Comparison of ENCODE assay signal across 7 cellular contexts in the genomic region with DNA sequence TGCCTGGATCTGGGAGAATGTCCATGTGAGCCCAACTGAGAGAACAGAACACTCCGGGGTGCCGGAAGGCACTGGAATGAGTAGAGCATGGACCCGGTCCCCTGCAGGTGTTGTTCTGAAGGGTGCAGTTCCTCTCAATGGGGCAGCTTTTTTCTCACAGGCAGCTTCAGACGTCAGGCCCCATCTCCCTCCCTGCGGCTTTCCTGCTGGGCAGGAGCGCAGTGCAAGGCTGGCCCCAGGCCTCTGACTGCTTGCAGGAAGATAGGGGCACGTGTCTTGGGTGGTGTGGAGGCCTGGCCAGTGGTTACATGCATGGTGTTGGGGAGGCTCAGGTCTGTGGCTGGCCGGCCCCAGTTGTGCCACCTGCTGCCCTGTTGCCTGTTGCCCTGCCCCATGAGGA. TPM values are rescaled to one million over a fixed set of nuclear protein-coding genes. Genes with fewer than 3 reads are reported as not detected.
DNase-seq lines count a peak whose midpoint lies in the region; ATAC-seq and TF ChIP-seq lines count a peak whose summit lies in the region.
"Not testable (repeated sequence)": the region's sequence is repeated elsewhere in the genome, so short reads cannot be mapped to it uniquely, and the experiment has no call there.

No MANE protein-coding gene starts in this region.

- H3K36me3 ChIP-seq in GM06990 (ENCODE audit: control insufficient read depth, insufficient read depth, low read length); SU-DHL-6 (ENCODE audit: low read length): not testable (repeated sequence)

- not testable (repeated sequence) for H4K20me1 ChIP-seq in SU-DHL-6 (ENCODE audit: low read depth, low read length)

- not testable (repeated sequence) for H3K36me3 Mint-ChIP-seq in activated CD4-positive, alpha-beta memory T cell treated with anti-CD3 and anti-CD28 coated beads for 36 hours; activated T-cell treated with anti-CD3 and anti-CD28 coated beads, Interleukin-2, amount 50 U/mL, for 24 hours (ENCODE audit: low read depth); central memory CD8-positive, alpha-beta T cell (ENCODE audit: insufficient read depth); naive B cell

- not testable (repeated sequence) for H3K27ac Mint-ChIP-seq in activated CD4-positive, alpha-beta memory T cell treated with anti-CD3 and anti-CD28 coated beads for 36 hours; activated T-cell treated with anti-CD3 and anti-CD28 coated beads, Interleukin-2, amount 50 U/mL, for 24 hours; central memory CD8-positive, alpha-beta T cell (ENCODE audit: low read depth)
- peak overlapping the region in 3 of 6 donors; percentile 60 to 93 (median 81) for H3K27ac Mint-ChIP-seq in naive B cell

- not testable (repeated sequence) for H3K9me3 ChIP-seq in SU-DHL-6 (ENCODE audit: insufficient read depth, low read length)

- not testable (repeated sequence) for H3K4me2 ChIP-seq in SU-DHL-6 (ENCODE audit: low read depth, low read length, poor library complexity, severe bottlenecking)

- CTCF ChIA-PET in activated CD4-positive, alpha-beta memory T cell treated with anti-CD3 and anti-CD28 coated beads for 36 hours (lab: Charles Lee) = not testable (repeated sequence)

- POLR2A ChIA-PET in activated CD4-positive, alpha-beta memory T cell treated with anti-CD3 and anti-CD28 coated beads for 36 hours (lab: Charles Lee) = not testable (repeated sequence)

- peak; percentile 13 for ATAC-seq in GM21737 (IDR thresholded peaks at IDR 0.05; ENCODE audit: unreplicated experiment)
- ATAC-seq in central memory CD8-positive, alpha-beta T cell (replicated peaks; ENCODE audit: extremely low read depth, poor library complexity, severe bottlenecking) = peak; percentile 13
- peak; percentile 12 to 22 for ATAC-seq in naive B cell (ENCODE audit: low read depth in 2 of 2)

- H3K27me3 Mint-ChIP-seq in activated CD4-positive, alpha-beta memory T cell treated with anti-CD3 and anti-CD28 coated beads for 36 hours; activated T-cell treated with anti-CD3 and anti-CD28 coated beads, Interleukin-2, amount 50 U/mL, for 24 hours; central memory CD8-positive, alpha-beta T cell; naive B cell: not testable (repeated sequence)

- not testable (repeated sequence) for TF ChIP-seq CTCF in GM06990 (IDR thresholded peaks at IDR 0.05; ENCODE audit: insufficient read depth, low read length, poor library complexity, severe bottlenecking); SU-DHL-6 (IDR thresholded peaks at IDR 0.05; ENCODE audit: insufficient read depth, low read length, poor library complexity, severe bottlenecking)

- H3K79me2 ChIP-seq in SU-DHL-6 (ENCODE audit: insufficient read depth, low read length) = not testable (repeated sequence)

- peak overlapping the region; percentile 65 for H3K27ac ChIP-seq in SU-DHL-6 (ENCODE audit: low read depth, low read length)

- not testable (repeated sequence) for H2AFZ ChIP-seq in SU-DHL-6 (ENCODE audit: low read depth, low read length, severe bottlenecking)

- DNase-seq in GM06990 (ENCODE audit: extremely low read depth, insufficient read length) = peak; percentile 29
- peak; percentile 10 for DNase-seq in activated CD4-positive, alpha-beta memory T cell treated with anti-CD3 and anti-CD28 coated beads for 36 hours
- DNase-seq in activated T-cell treated with anti-CD3 and anti-CD28 coated beads, Interleukin-2, amount 50 U/mL, for 24 hours = peak; percentile 47
- DNase-seq in central memory CD8-positive, alpha-beta T cell (ENCODE audit: low spot score in 2 of 2); naive B cell: not testable (repeated sequence)

- not testable (repeated sequence) for H3K27me3 ChIP-seq in GM06990 (replicated peaks; ENCODE audit: control insufficient read depth, insufficient read depth, low read length); SU-DHL-6 (ENCODE audit: low read length)

- intact Hi-C loops in activated CD4-positive, alpha-beta memory T cell treated with anti-CD3 and anti-CD28 coated beads for 36 hours (cut with micrococcal nuclease) = not testable (repeated sequence)

- not testable (repeated sequence) for H3K4me1 Mint-ChIP-seq in activated CD4-positive, alpha-beta memory T cell treated with anti-CD3 and anti-CD28 coated beads for 36 hours (ENCODE audit: low read depth); activated T-cell treated with anti-CD3 and anti-CD28 coated beads, Interleukin-2, amount 50 U/mL, for 24 hours (ENCODE audit: low read depth); central memory CD8-positive, alpha-beta T cell; naive B cell

- H3K4me3 ChIP-seq in GM06990 (replicated peaks; ENCODE audit: low read depth, low read length); SU-DHL-6 (ENCODE audit: insufficient read depth, low read length, poor library complexity, severe bottlenecking): not testable (repeated sequence)

- H3F3A ChIP-seq in SU-DHL-6 (ENCODE audit: insufficient read depth) = not testable (repeated sequence)

- H3K9me3 Mint-ChIP-seq in activated CD4-positive, alpha-beta memory T cell treated with anti-CD3 and anti-CD28 coated beads for 36 hours; activated T-cell treated with anti-CD3 and anti-CD28 coated beads, Interleukin-2, amount 50 U/mL, for 24 hours; central memory CD8-positive, alpha-beta T cell; naive B cell: not testable (repeated sequence)

- H3K9ac ChIP-seq in SU-DHL-6 (ENCODE audit: low read length) = not testable (repeated sequence)

- H3K4me3 Mint-ChIP-seq in activated CD4-positive, alpha-beta memory T cell treated with anti-CD3 and anti-CD28 coated beads for 36 hours; activated T-cell treated with anti-CD3 and anti-CD28 coated beads, Interleukin-2, amount 50 U/mL, for 24 hours; central memory CD8-positive, alpha-beta T cell; naive B cell: not testable (repeated sequence)

- not testable (repeated sequence) for H3K9me2 ChIP-seq in SU-DHL-6 (replicated peaks; ENCODE audit: insufficient read depth, low read length)

RNA-seq across cellular contexts. Expression of a gene that starts 10.5 kb away (rescaled TPM):
- 10 to 100 TPM; 40.1 to 44.9 TPM for total RNA-seq in activated CD4-positive, alpha-beta memory T cell treated with anti-CD3 and anti-CD28 coated beads for 36 hours
- 10 to 100 TPM; 11.0 to 64.2 (median 33.9) TPM for polyA plus RNA-seq in naive B cell (ENCODE audit: low read depth in 6 of 6)

RNA-seq across cellular contexts. Expression of a gene that starts 36.8 kb away (rescaled TPM):
- total RNA-seq in activated CD4-positive, alpha-beta memory T cell treated with anti-CD3 and anti-CD28 coated beads for 36 hours = 10 to 100 TPM; 38.5 to 39.8 TPM
- 10 to 100 TPM in 1 of 6 donors, 1 to 10 TPM in 5; 1.3 to 10.7 (median 4.3) TPM for polyA plus RNA-seq in naive B cell (ENCODE audit: low read depth in 6 of 6)
